Comparison of ENCODE assay signal across 13 cellular contexts in genomic region chr5:10699281-10699874, GRCh38.
DNase-seq lines count a peak whose midpoint lies in the region; ATAC-seq and TF ChIP-seq lines count a peak whose summit lies in the region.
"Had no signal": no experiment of that assay in that cellular context is flagged by ENCODE, and none has a peak within 500 bp of the region (broad histone marks: within the 10 kb centered on the region; RNA-seq: fewer than 3 reads in every experiment).

No MANE protein-coding gene starts in this region.

- H2AFZ ChIP-seq in SK-N-SH (ENCODE audit: low read depth): no peak overlapping the region

- H3K27ac ChIP-seq in upper lobe of right lung: no peak overlapping the region
- H3K27ac ChIP-seq in stomach: peak overlapping the region in 1 of 5 donors; percentile 76
- H3K27ac ChIP-seq in SK-N-SH (ENCODE audit: low read depth in 2 of 2, low read length in 1 of 2): no peak overlapping the region
- H3K27ac ChIP-seq: right atrium auricular region had no signal

- H3K9me3 ChIP-seq in upper lobe of right lung (no peaks in the 10 kb centered on the region), stomach (no peaks in the 10 kb centered on the region), SK-N-SH (no peaks in the 10 kb centered on the region)
- H3K9me3 ChIP-seq: right atrium auricular region had no signal

- POLR2A ChIA-PET in SK-N-SH (lab: Yijun Ruan, JAX): no interaction called here

- H3K27me3 Mint-ChIP-seq in activated T-helper 17 cell treated with anti-CD3 and anti-CD28 coated beads, Interleukin-2, amount 50 U/mL, for 72 hours: no peaks in the 10 kb centered on the region
- H3K27me3 Mint-ChIP-seq: T-helper 17 cell had no signal

- no peaks in the 10 kb centered on the region for H3K9me3 Mint-ChIP-seq in activated T-helper 17 cell treated with anti-CD3 and anti-CD28 coated beads, Interleukin-2, amount 50 U/mL, for 72 hours

- peaks cover 47% of the 10 kb centered on the region for H3K79me2 ChIP-seq in SK-N-SH (ENCODE audit: insufficient read depth)

- H3K27ac Mint-ChIP-seq in activated T-helper 17 cell treated with anti-CD3 and anti-CD28 coated beads, Interleukin-2, amount 50 U/mL, for 72 hours: peak overlapping the region; percentile 48

- DNase-seq in ELF-1 (ENCODE audit: low read depth, low spot score) (peak; percentile 46), ecto neural progenitor cell (ENCODE audit: low spot score) (no peak), upper lobe of right lung (no peak), stomach (no peak), SK-N-SH (no peak)
- DNase-seq: activated naive CD4-positive, alpha-beta T cell treated with anti-CD3 and anti-CD28 coated beads, Interleukin-2, amount 50 U/mL, for 16 hours; erythroblast; MM.1S; T-helper 17 cell had no signal

- intact Hi-C loops in upper lobe of right lung (cut with DNase I): no loop called here
- intact Hi-C loops in stomach (cut with DNase I; ENCODE audit: low total_unique reads): no loop called here

- no peak for TF ChIP-seq CTCF in upper lobe of right lung (IDR thresholded peaks at IDR 0.05)
- TF ChIP-seq CTCF in stomach (IDR thresholded peaks at IDR 0.05): no peak
- TF ChIP-seq CTCF in SK-N-SH (IDR thresholded peaks at IDR 0.05): no peak

- H4K20me1 ChIP-seq in SK-N-SH (ENCODE audit: insufficient read depth): peaks cover 12% of the 10 kb centered on the region; the same call in 1 of the 2 replicates

- H3K36me3 ChIP-seq in upper lobe of right lung: no peaks in the 10 kb centered on the region
- H3K36me3 ChIP-seq in stomach: peaks cover 0 to 8% (median 6%) of the 10 kb centered on the region in 4 donors
- H3K36me3 ChIP-seq in SK-N-SH (replicated peaks in 1 of 2; ENCODE audit: control insufficient read depth in 1 of 2, insufficient read depth in 2 of 2, low read length in 1 of 2): peaks cover 0 to 4% of the 10 kb centered on the region in 2 experiments
- H3K36me3 ChIP-seq: right atrium auricular region had no signal

- H3K4me2 ChIP-seq in SK-N-SH: no peak overlapping the region

- no peak overlapping the region for H3K4me3 Mint-ChIP-seq in activated T-helper 17 cell treated with anti-CD3 and anti-CD28 coated beads, Interleukin-2, amount 50 U/mL, for 72 hours
- H3K4me3 Mint-ChIP-seq: T-helper 17 cell had no signal

- H3K4me3 ChIP-seq in upper lobe of right lung (no peak overlapping the region), stomach (no peak overlapping the region), SK-N-SH (ENCODE audit: low read depth in 2 of 2, low read length in 1 of 2) (no peak overlapping the region)
- H3K4me3 ChIP-seq: right atrium auricular region had no signal

- TF ChIP-seq EP300 in stomach (IDR thresholded peaks at IDR 0.05) (no peak), SK-N-SH (IDR thresholded peaks at IDR 0.05; ENCODE audit: borderline replicate concordance in 1 of 2, low read depth in 1 of 2, low read length in 1 of 2) (no peak)

- CTCF ChIA-PET in SK-N-SH (lab: Yijun Ruan, JAX): interaction anchor here (3.7 kb wide), 1 partner anchor 8 kb away, joined by 25 read pairs; no protein-coding TSS in a partner anchor

- H3K27me3 ChIP-seq in upper lobe of right lung (no peaks in the 10 kb centered on the region), stomach (no peaks in the 10 kb centered on the region), SK-N-SH (ENCODE audit: insufficient read depth) (no peaks in the 10 kb centered on the region)
- H3K27me3 ChIP-seq: right atrium auricular region had no signal

- H3K4me1 Mint-ChIP-seq in activated T-helper 17 cell treated with anti-CD3 and anti-CD28 coated beads, Interleukin-2, amount 50 U/mL, for 72 hours: peaks cover 14% of the 10 kb centered on the region

- no peak for TF ChIP-seq RAD21 in SK-N-SH (IDR thresholded peaks at IDR 0.05; ENCODE audit: low read length)

- no peaks in the 10 kb centered on the region for H3K9me2 ChIP-seq in SK-N-SH

- H3K4me1 ChIP-seq in upper lobe of right lung (peaks cover 22% of the 10 kb centered on the region), stomach (peaks cover 34 to 69% (median 49%) of the 10 kb centered on the region in 4 donors), SK-N-SH (ENCODE audit: control insufficient read depth in 1 of 2, insufficient read depth in 2 of 2, low read depth in 1 of 2, low read length in 1 of 2) (peaks cover 25 to 31% of the 10 kb centered on the region in 2 experiments; a peak in 3 of 4 replicates)

- H3F3A ChIP-seq in SK-N-SH (replicated peaks; ENCODE audit: insufficient read depth): peaks cover 12% of the 10 kb centered on the region

- H3K36me3 Mint-ChIP-seq in activated T-helper 17 cell treated with anti-CD3 and anti-CD28 coated beads, Interleukin-2, amount 50 U/mL, for 72 hours (ENCODE audit: low read depth): peaks cover 4% of the 10 kb centered on the region

- TF ChIP-seq POLR2A in stomach (IDR thresholded peaks at IDR 0.05): no peak

- H3K9ac ChIP-seq in SK-N-SH: no peak overlapping the region

- ATAC-seq in GM21360 (IDR thresholded peaks at IDR 0.05; ENCODE audit: unreplicated experiment) (peak; percentile 38), HG03108 (IDR thresholded peaks at IDR 0.05; ENCODE audit: unreplicated experiment) (peak; percentile 49), upper lobe of right lung (no peak)
- no peak for ATAC-seq in activated T-helper 17 cell treated with anti-CD3 and anti-CD28 coated beads, Interleukin-2, amount 50 U/mL, for 72 hours (replicated peaks)

- 69 to 87% (median 74%) methylated on average over 5 of the region's 5 CpGs for WGBS in stomach, 5 donors
- WGBS in SK-N-SH (ENCODE audit: low lambda C conversion rate): 91% methylated on average over 5 of the region's 5 CpGs

TF ChIP-seq in SK-N-SH, 30 proteins besides CTCF, POLR2A, EP300 and RAD21:
- TF ChIP-seq POLR2AphosphoS5 (IDR thresholded peaks at IDR 0.05; ENCODE audit: low read depth, low read length) (no peak), MXI1 (IDR thresholded peaks at IDR 0.05; ENCODE audit: low read depth, low read length) (no peak), TCF12 (IDR thresholded peaks at IDR 0.05) (no peak), TEAD4 (IDR thresholded peaks at IDR 0.05; ENCODE audit: borderline replicate concordance, insufficient read depth) (no peak), USF1 (IDR thresholded peaks at IDR 0.05; ENCODE audit: borderline replicate concordance, low read depth) (no peak), USF2 (IDR thresholded peaks at IDR 0.05; ENCODE audit: borderline replicate concordance, low read depth, low read length) (no peak), JUND (IDR thresholded peaks at IDR 0.05) (no peak), TAF1 (IDR thresholded peaks at IDR 0.05; ENCODE audit: borderline replicate concordance, low read depth, low read length) (no peak), YY1 (IDR thresholded peaks at IDR 0.05; ENCODE audit: low read depth) (no peak), NFIC (IDR thresholded peaks at IDR 0.05; ENCODE audit: borderline replicate concordance) (no peak), NRF1 (IDR thresholded peaks at IDR 0.05; ENCODE audit: low read depth, low read length) (no peak), MEF2A (IDR thresholded peaks at IDR 0.05; ENCODE audit: borderline replicate concordance, low read depth) (no peak), RCOR1 (IDR thresholded peaks at IDR 0.05; ENCODE audit: low read length) (no peak), GATA2 (CRISPR knock-in tag; IDR thresholded peaks at IDR 0.05) (no peak)
- TF ChIP-seq, protein P1, sequence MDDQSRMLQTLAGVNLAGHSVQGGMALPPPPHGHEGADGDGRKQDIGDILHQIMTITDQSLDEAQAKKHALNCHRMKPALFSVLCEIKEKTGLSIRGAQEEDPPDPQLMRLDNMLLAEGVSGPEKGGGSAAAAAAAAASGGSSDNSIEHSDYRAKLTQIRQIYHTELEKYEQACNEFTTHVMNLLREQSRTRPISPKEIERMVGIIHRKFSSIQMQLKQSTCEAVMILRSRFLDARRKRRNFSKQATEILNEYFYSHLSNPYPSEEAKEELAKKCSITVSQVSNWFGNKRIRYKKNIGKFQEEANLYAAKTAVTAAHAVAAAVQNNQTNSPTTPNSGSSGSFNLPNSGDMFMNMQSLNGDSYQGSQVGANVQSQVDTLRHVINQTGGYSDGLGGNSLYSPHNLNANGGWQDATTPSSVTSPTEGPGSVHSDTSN (IDR thresholded peaks at IDR 0.05): no peak

Comparison
In these comparisons a context has a peak if more than half of its experiments do, and no peak if none do; other contexts are left out.
1. ATAC-seq: peak in GM21360 (single experiment) and HG03108 (single experiment); none in activated T-helper 17 cell treated with anti-CD3 and anti-CD28 coated beads, Interleukin-2, amount 50 U/mL, for 72 hours (single experiment) and upper lobe of right lung (single experiment).